In the genomic region with DNA sequence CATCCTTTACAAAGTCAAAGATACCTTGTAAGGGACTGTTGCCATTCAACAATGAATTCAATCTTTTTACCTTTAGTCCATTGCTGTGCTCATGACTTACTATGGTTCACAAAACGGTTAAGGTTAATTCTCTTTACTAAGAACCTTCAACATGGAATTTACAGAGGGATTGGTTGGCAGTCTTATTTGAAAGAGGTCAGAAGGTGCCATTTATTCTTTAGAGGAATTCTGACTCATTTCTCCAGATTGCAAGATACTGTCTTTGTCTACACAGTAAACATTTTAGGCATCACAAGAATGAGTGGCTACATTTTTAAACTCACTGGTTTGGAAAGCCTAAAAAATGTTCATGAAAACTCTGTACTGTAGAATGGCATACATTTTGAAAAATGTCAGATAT, we compare ENCODE assay signal across 28 cellular contexts. TPM values are rescaled to one million over a fixed set of nuclear protein-coding genes. Genes with fewer than 3 reads are reported as not detected.
DNase-seq lines count a peak whose midpoint lies in the region; ATAC-seq, FAIRE-seq and TF ChIP-seq lines count a peak whose summit lies in the region.
"Had no signal": no experiment of that assay in that cellular context is flagged by ENCODE, and none has a peak within 500 bp of the region (broad histone marks: within the 10 kb centered on the region; RNA-seq: fewer than 3 reads in every experiment).

No MANE protein-coding gene starts in this region.

- H3K36me3 ChIP-seq in bronchial epithelial cell (ENCODE audit: control insufficient read depth, insufficient read depth, low read length) (no peaks in the 10 kb centered on the region), trophoblast cell (ENCODE audit: control insufficient read depth in 1 of 2, insufficient read depth in 2 of 2, low read length in 2 of 2) (no peaks in the 10 kb centered on the region)
- H3K36me3 ChIP-seq: right atrium auricular region had no signal

- peak; percentile 22 for DNase-seq in EH (ENCODE audit: low read depth)
- peak; percentile 69 for DNase-seq in M059J (ENCODE audit: low read depth)
- DNase-seq in bronchial epithelial cell (ENCODE audit: low read depth): peak; percentile 29
- peak; percentile 2 to 88 for DNase-seq in trophoblast cell
- DNase-seq in GM10266 (ENCODE audit: extremely low spot score): no peak
- DNase-seq in endothelial cell (ENCODE audit: low spot score): no peak
- no peak for DNase-seq in putamen (ENCODE audit: low spot score)
- DNase-seq: activated T-cell treated with anti-CD3 and anti-CD28 coated beads, Interleukin-2, amount 50 U/mL, for 48 hours; DND-41; foreskin melanocyte; Kasumi-1; left cardiac atrium; NCI-H1417; NCI-H526 treated with DMSO at 0.1 percent for 48 hours; T1000 had no signal

- H3K4ac ChIP-seq in trophoblast cell (ENCODE audit: low read depth, low read length): no peak overlapping the region

- no peaks in the 10 kb centered on the region for H3K9me3 ChIP-seq in trophoblast cell (ENCODE audit: insufficient read depth, low read depth, low read length)
- H3K9me3 ChIP-seq: right atrium auricular region had no signal

- H3K27me3 Mint-ChIP-seq in endothelial cell (ENCODE audit: unreplicated experiment): peaks cover 1% of the 10 kb centered on the region
- H3K27me3 Mint-ChIP-seq: activated naive CD4-positive, alpha-beta T cell treated with anti-CD3 and anti-CD28 coated beads, Interleukin-2, amount 50 U/mL, for 24 hours; brain; dendritic cell treated with granulocyte-macrophage colony-stimulating factor and Interleukin-4, amounts not matched to agents 40 ng/mL and 50 ng/mL, for 4 days; stimulated activated memory B cell treated with anti-CD40 and anti-IgM and Interleukin-4, amounts not matched to agents 10 μg/mL and 1 μg/mL and 100 μg/mL, for 72 hours had no signal

- no peak overlapping the region for H3K4me3 ChIP-seq in bronchial epithelial cell (ENCODE audit: low read depth, low read length)
- no peak overlapping the region for H3K4me3 ChIP-seq in trophoblast cell (ENCODE audit: low read depth, low read length)
- H3K4me3 ChIP-seq: right atrium auricular region, SK-N-MC had no signal

- no peak overlapping the region for H3K14ac ChIP-seq in trophoblast cell (ENCODE audit: low read length)

- H3K79me1 ChIP-seq in trophoblast cell (ENCODE audit: low read length): peaks cover 3% of the 10 kb centered on the region

- H4K12ac ChIP-seq in trophoblast cell (ENCODE audit: low read depth, low read length): no peak overlapping the region

- H2AFZ ChIP-seq in trophoblast cell (ENCODE audit: insufficient read depth, low read length, poor library complexity): no peak overlapping the region

- no CpG with 5 or more reads among the region's 1 CpG for WGBS in trophoblast cell (ENCODE audit: extremely low coverage, insufficient coverage, insufficient read length)

- no peak overlapping the region for H2AK5ac ChIP-seq in trophoblast cell (ENCODE audit: low read length)

- no peaks in the 10 kb centered on the region for H3K79me2 ChIP-seq in trophoblast cell (ENCODE audit: control insufficient read depth, insufficient read depth, low read length, poor library complexity)

- no peaks in the 10 kb centered on the region for H3K4me1 Mint-ChIP-seq in endothelial cell (ENCODE audit: unreplicated experiment)
- H3K4me1 Mint-ChIP-seq: activated naive CD4-positive, alpha-beta T cell treated with anti-CD3 and anti-CD28 coated beads, Interleukin-2, amount 50 U/mL, for 24 hours; brain; neural crest cell; stimulated activated memory B cell treated with anti-CD40 and anti-IgM and Interleukin-4, amounts not matched to agents 10 μg/mL and 1 μg/mL and 100 μg/mL, for 72 hours had no signal

- no peak for TF ChIP-seq CTCF in bronchial epithelial cell (IDR thresholded peaks at IDR 0.05; ENCODE audit: insufficient read depth, low read length, severe bottlenecking)
- TF ChIP-seq CTCF in GM10266 (IDR thresholded peaks at IDR 0.05; ENCODE audit: control insufficient read depth, insufficient read depth, low read depth, missing control alignments): no peak
- no peak for TF ChIP-seq CTCF in endothelial cell (IDR thresholded peaks at IDR 0.05; ENCODE audit: unreplicated experiment)

- H3K27me3 ChIP-seq in bronchial epithelial cell (ENCODE audit: control insufficient read depth, insufficient read depth, low read length): no peaks in the 10 kb centered on the region
- no peaks in the 10 kb centered on the region for H3K27me3 ChIP-seq in trophoblast cell (ENCODE audit: insufficient read depth, low read length)
- H3K27me3 ChIP-seq: right atrium auricular region had no signal

- H3K4me3 Mint-ChIP-seq in endothelial cell (ENCODE audit: unreplicated experiment): no peak overlapping the region
- H3K4me3 Mint-ChIP-seq: activated naive CD4-positive, alpha-beta T cell treated with anti-CD3 and anti-CD28 coated beads, Interleukin-2, amount 50 U/mL, for 24 hours; brain; dendritic cell treated with granulocyte-macrophage colony-stimulating factor and Interleukin-4, amounts not matched to agents 40 ng/mL and 50 ng/mL, for 4 days; neural crest cell; stimulated activated memory B cell treated with anti-CD40 and anti-IgM and Interleukin-4, amounts not matched to agents 10 μg/mL and 1 μg/mL and 100 μg/mL, for 72 hours had no signal

- no peak overlapping the region for H2BK5ac ChIP-seq in trophoblast cell (ENCODE audit: low read depth, low read length, poor library complexity)

- no peaks in the 10 kb centered on the region for H3K4me1 ChIP-seq in trophoblast cell (ENCODE audit: control insufficient read depth in 1 of 2, insufficient read depth in 2 of 2, low read length in 2 of 2)
- H3K4me1 ChIP-seq: right atrium auricular region had no signal

- no peak overlapping the region for H3K23ac ChIP-seq in trophoblast cell (ENCODE audit: low read length)

- H2BK12ac ChIP-seq in trophoblast cell (ENCODE audit: low read length): no peak overlapping the region

- no peaks in the 10 kb centered on the region for H3K9me3 Mint-ChIP-seq in endothelial cell (ENCODE audit: unreplicated experiment)
- H3K9me3 Mint-ChIP-seq: brain; dendritic cell treated with granulocyte-macrophage colony-stimulating factor and Interleukin-4, amounts not matched to agents 40 ng/mL and 50 ng/mL, for 4 days; neural crest cell; stimulated activated memory B cell treated with anti-CD40 and anti-IgM and Interleukin-4, amounts not matched to agents 10 μg/mL and 1 μg/mL and 100 μg/mL, for 72 hours had no signal

- H2BK120ac ChIP-seq in trophoblast cell (ENCODE audit: insufficient read depth, low read length, poor library complexity): no peak overlapping the region

- H3K18ac ChIP-seq in trophoblast cell (ENCODE audit: low read length): no peak overlapping the region

- ATAC-seq in HG02970 (IDR thresholded peaks at IDR 0.05; ENCODE audit: low FRiP score, unreplicated experiment): no peak
- ATAC-seq: activated CD4-positive, CD25-positive, alpha-beta regulatory T cell treated with anti-CD3 and anti-CD28 coated beads, Interleukin-2, amount 50 U/mL, for 24 hours; left cardiac atrium; stimulated activated memory B cell treated with anti-CD40 and anti-IgM and Interleukin-4, amounts not matched to agents 10 μg/mL and 1 μg/mL and 100 μg/mL, for 72 hours had no signal

- no peak for FAIRE-seq in bronchial epithelial cell (lab: Jason Lieb, UNC)
- FAIRE-seq: GM18507 had no signal

- no peak overlapping the region for H3K27ac Mint-ChIP-seq in endothelial cell (ENCODE audit: unreplicated experiment)
- H3K27ac Mint-ChIP-seq: activated naive CD4-positive, alpha-beta T cell treated with anti-CD3 and anti-CD28 coated beads, Interleukin-2, amount 50 U/mL, for 24 hours; brain; dendritic cell treated with granulocyte-macrophage colony-stimulating factor and Interleukin-4, amounts not matched to agents 40 ng/mL and 50 ng/mL, for 4 days; stimulated activated memory B cell treated with anti-CD40 and anti-IgM and Interleukin-4, amounts not matched to agents 10 μg/mL and 1 μg/mL and 100 μg/mL, for 72 hours had no signal

- no peak overlapping the region for H3K4me2 ChIP-seq in trophoblast cell (ENCODE audit: low read length)

- no peak overlapping the region for H4K8ac ChIP-seq in trophoblast cell (ENCODE audit: low read depth, low read length)

- no peak overlapping the region for H3K9ac ChIP-seq in trophoblast cell (ENCODE audit: low read length)

- H4K91ac ChIP-seq in trophoblast cell (ENCODE audit: low read depth, low read length): no peak overlapping the region

- H3K36me3 Mint-ChIP-seq in endothelial cell (ENCODE audit: low read depth, unreplicated experiment): no peaks in the 10 kb centered on the region
- H3K36me3 Mint-ChIP-seq: activated naive CD4-positive, alpha-beta T cell treated with anti-CD3 and anti-CD28 coated beads, Interleukin-2, amount 50 U/mL, for 24 hours; brain; stimulated activated memory B cell treated with anti-CD40 and anti-IgM and Interleukin-4, amounts not matched to agents 10 μg/mL and 1 μg/mL and 100 μg/mL, for 72 hours had no signal

- peak overlapping the region; percentile 41 for H3K27ac ChIP-seq in trophoblast cell (ENCODE audit: low read depth, low read length)
- H3K27ac ChIP-seq: epithelial cell of prostate, right atrium auricular region, SK-N-MC had no signal

RNA-seq across cellular contexts. Expression of a gene that starts 17.4 kb away (rescaled TPM):
- not detected in 2 replicates for total RNA-seq in M059J (2014; rRNA removed; shearing (Covaris generic))
- total RNA-seq in bronchial epithelial cell (not detected in 2 replicates), endothelial cell (ENCODE audit: unreplicated experiment) (6.8 TPM)
- 0.51 and 0.55 TPM in 2 replicates for polyA plus RNA-seq in trophoblast cell (2013)
- total RNA-seq: mononuclear cell had no signal
- polyA plus RNA-seq: thymus had no signal

Comparison
In these comparisons a context has a peak if more than half of its experiments do, and no peak if none do; other contexts are left out.
1. DNase-seq: peak in EH (single experiment), M059J (single experiment), bronchial epithelial cell (single experiment) and trophoblast cell (2 of 2); none in GM10266 (single experiment), endothelial cell (single experiment) and putamen (single experiment).